Comparison of ENCODE assay signal across 1 cellular context in genomic region chr18:34397286-34397896, GRCh38.
A peak's percentile ranks its signal among the peaks of the same experiment; 100 is the strongest.
TF ChIP-seq lines count a peak whose summit lies in the region.

No MANE protein-coding gene starts in this region.

TF ChIP-seq in HepG2, 621 proteins besides CTCF, POLR2A, EP300 and RAD21 (continued from another document and continues in another):
- TF ChIP-seq ZNF318 (CRISPR knock-in tag; IDR thresholded peaks at IDR 0.05), result no peak
- peak; percentile 13; the same call in 1 of the 2 replicates for TF ChIP-seq SOX5 (CRISPR knock-in tag; IDR thresholded peaks at IDR 0.05; ENCODE audit: borderline replicate concordance)
- TF ChIP-seq MATR3 (CRISPR knock-in tag; IDR thresholded peaks at IDR 0.05), result no peak
- TF ChIP-seq BRD4 (CRISPR knock-in tag; IDR thresholded peaks at IDR 0.05), result no peak
- TF ChIP-seq ZNF644 (CRISPR knock-in tag; IDR thresholded peaks at IDR 0.05; ENCODE audit: low read depth), result 0 out of 2 replicates have a peak, but pooled peaks have one; percentile 26
- no peak for TF ChIP-seq THAP8 (CRISPR knock-in tag; IDR thresholded peaks at IDR 0.05; ENCODE audit: borderline replicate concordance)
- TF ChIP-seq ZSCAN31 (CRISPR knock-in tag; IDR thresholded peaks at IDR 0.05; ENCODE audit: low read depth), result no peak
- no peak for TF ChIP-seq ZZZ3 (CRISPR knock-in tag; IDR thresholded peaks at IDR 0.05; ENCODE audit: borderline replicate concordance)
- TF ChIP-seq NFAT5 (CRISPR knock-in tag; IDR thresholded peaks at IDR 0.05), result no peak
- no peak for TF ChIP-seq STAG1 (CRISPR knock-in tag; IDR thresholded peaks at IDR 0.05)
- no peak for TF ChIP-seq ZNF589 (CRISPR knock-in tag; conservative IDR thresholded peaks at IDR 0.05)
- TF ChIP-seq PAF1 (CRISPR knock-in tag; IDR thresholded peaks at IDR 0.05), result no peak
- TF ChIP-seq EHMT2 (IDR thresholded peaks at IDR 0.05; ENCODE audit: borderline replicate concordance, low read depth, low read length), result peak; percentile 79; the same call in 1 of the 2 replicates
- TF ChIP-seq ZNF577 (CRISPR knock-in tag; IDR thresholded peaks at IDR 0.05; ENCODE audit: borderline replicate concordance, low read depth), result no peak
- no peak for TF ChIP-seq ZBTB7B (CRISPR knock-in tag; IDR thresholded peaks at IDR 0.05)
- TF ChIP-seq SNAPC5 (CRISPR knock-in tag; IDR thresholded peaks at IDR 0.05; ENCODE audit: borderline replicate concordance), result no peak
- no peak for TF ChIP-seq GABPA (IDR thresholded peaks at IDR 0.05; ENCODE audit: low read depth, low read length)
- no peak for TF ChIP-seq GABPA (CRISPR knock-in tag; IDR thresholded peaks at IDR 0.05; ENCODE audit: low read depth)
- no peak for TF ChIP-seq ZNF780A (CRISPR knock-in tag; IDR thresholded peaks at IDR 0.05)
- TF ChIP-seq MBD4 (IDR thresholded peaks at IDR 0.05; ENCODE audit: borderline replicate concordance, low read length), result no peak
- peak; percentile 83 for TF ChIP-seq ZNF652 (CRISPR knock-in tag; IDR thresholded peaks at IDR 0.05; ENCODE audit: borderline replicate concordance, low read depth)
- no peak for TF ChIP-seq KLF9 (CRISPR knock-in tag; IDR thresholded peaks at IDR 0.05; ENCODE audit: low read depth)
- TF ChIP-seq, protein P1, sequence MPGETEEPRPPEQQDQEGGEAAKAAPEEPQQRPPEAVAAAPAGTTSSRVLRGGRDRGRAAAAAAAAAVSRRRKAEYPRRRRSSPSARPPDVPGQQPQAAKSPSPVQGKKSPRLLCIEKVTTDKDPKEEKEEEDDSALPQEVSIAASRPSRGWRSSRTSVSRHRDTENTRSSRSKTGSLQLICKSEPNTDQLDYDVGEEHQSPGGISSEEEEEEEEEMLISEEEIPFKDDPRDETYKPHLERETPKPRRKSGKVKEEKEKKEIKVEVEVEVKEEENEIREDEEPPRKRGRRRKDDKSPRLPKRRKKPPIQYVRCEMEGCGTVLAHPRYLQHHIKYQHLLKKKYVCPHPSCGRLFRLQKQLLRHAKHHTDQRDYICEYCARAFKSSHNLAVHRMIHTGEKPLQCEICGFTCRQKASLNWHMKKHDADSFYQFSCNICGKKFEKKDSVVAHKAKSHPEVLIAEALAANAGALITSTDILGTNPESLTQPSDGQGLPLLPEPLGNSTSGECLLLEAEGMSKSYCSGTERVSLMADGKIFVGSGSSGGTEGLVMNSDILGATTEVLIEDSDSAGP (CRISPR knock-in tag; IDR thresholded peaks at IDR 0.05; ENCODE audit: borderline replicate concordance), result no peak
- no peak for TF ChIP-seq SIX4 (CRISPR knock-in tag; IDR thresholded peaks at IDR 0.05)
- TF ChIP-seq, protein P2, sequence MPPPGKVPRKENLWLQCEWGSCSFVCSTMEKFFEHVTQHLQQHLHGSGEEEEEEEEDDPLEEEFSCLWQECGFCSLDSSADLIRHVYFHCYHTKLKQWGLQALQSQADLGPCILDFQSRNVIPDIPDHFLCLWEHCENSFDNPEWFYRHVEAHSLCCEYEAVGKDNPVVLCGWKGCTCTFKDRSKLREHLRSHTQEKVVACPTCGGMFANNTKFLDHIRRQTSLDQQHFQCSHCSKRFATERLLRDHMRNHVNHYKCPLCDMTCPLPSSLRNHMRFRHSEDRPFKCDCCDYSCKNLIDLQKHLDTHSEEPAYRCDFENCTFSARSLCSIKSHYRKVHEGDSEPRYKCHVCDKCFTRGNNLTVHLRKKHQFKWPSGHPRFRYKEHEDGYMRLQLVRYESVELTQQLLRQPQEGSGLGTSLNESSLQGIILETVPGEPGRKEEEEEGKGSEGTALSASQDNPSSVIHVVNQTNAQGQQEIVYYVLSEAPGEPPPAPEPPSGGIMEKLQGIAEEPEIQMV (CRISPR knock-in tag; IDR thresholded peaks at IDR 0.05; ENCODE audit: low read depth), result no peak
- no peak for TF ChIP-seq ZNF451 (CRISPR knock-in tag; IDR thresholded peaks at IDR 0.05)
- no peak; the same call in 1 of the 2 replicates for TF ChIP-seq SAP130 (CRISPR knock-in tag; IDR thresholded peaks at IDR 0.05; ENCODE audit: low read depth)
- no peak for TF ChIP-seq ZBTB25 (CRISPR knock-in tag; IDR thresholded peaks at IDR 0.05)
- TF ChIP-seq SNRNP70 (IDR thresholded peaks at IDR 0.05; ENCODE audit: low read depth, low read length), result no peak
- TF ChIP-seq, protein P3, sequence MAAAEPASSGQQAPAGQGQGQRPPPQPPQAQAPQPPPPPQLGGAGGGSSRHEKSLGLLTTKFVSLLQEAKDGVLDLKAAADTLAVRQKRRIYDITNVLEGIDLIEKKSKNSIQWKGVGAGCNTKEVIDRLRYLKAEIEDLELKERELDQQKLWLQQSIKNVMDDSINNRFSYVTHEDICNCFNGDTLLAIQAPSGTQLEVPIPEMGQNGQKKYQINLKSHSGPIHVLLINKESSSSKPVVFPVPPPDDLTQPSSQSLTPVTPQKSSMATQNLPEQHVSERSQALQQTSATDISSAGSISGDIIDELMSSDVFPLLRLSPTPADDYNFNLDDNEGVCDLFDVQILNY (CRISPR knock-in tag; conservative IDR thresholded peaks at IDR 0.05), result no peak
- no peak for TF ChIP-seq ZNF557 (CRISPR knock-in tag; IDR thresholded peaks at IDR 0.05)
- no peak for TF ChIP-seq TMF1 (CRISPR knock-in tag; IDR thresholded peaks at IDR 0.05; ENCODE audit: low read depth)
- TF ChIP-seq CEBPB (IDR thresholded peaks at IDR 0.05; ENCODE audit: borderline replicate concordance, low read depth, low read length), result peak; percentile 22; the same call in 1 of the 2 replicates
- TF ChIP-seq HNF4G (IDR thresholded peaks at IDR 0.05; ENCODE audit: borderline replicate concordance, low read depth, low read length), result peak; percentile 24
- TF ChIP-seq HNF4G (CRISPR knock-in tag; IDR thresholded peaks at IDR 0.05; ENCODE audit: borderline replicate concordance, low read depth), result no peak
- TF ChIP-seq ZNF44 (CRISPR knock-in tag; IDR thresholded peaks at IDR 0.05), result no peak
- no peak for TF ChIP-seq MAZ (IDR thresholded peaks at IDR 0.05; ENCODE audit: borderline replicate concordance, low read depth, low read length)
- TF ChIP-seq MAZ (CRISPR knock-in tag; IDR thresholded peaks at IDR 0.05; ENCODE audit: low read depth), result no peak
- TF ChIP-seq TOPORS (CRISPR knock-in tag; IDR thresholded peaks at IDR 0.05), result no peak
- TF ChIP-seq CEBPG (CRISPR knock-in tag; IDR thresholded peaks at IDR 0.05), result 0 out of 2 replicates have a peak, but pooled peaks have one; percentile 31
- no peak for TF ChIP-seq JUN (CRISPR knock-in tag; IDR thresholded peaks at IDR 0.05)
- TF ChIP-seq XBP1 (CRISPR knock-in tag; IDR thresholded peaks at IDR 0.05), result no peak
- no peak for TF ChIP-seq FOSL2 (CRISPR knock-in tag; IDR thresholded peaks at IDR 0.05)
- no peak for TF ChIP-seq SP5 (CRISPR knock-in tag; IDR thresholded peaks at IDR 0.05; ENCODE audit: borderline replicate concordance, low read depth)
- no peak for TF ChIP-seq MZF1 (CRISPR knock-in tag; IDR thresholded peaks at IDR 0.05; ENCODE audit: borderline replicate concordance)
- TF ChIP-seq FOXK2 (IDR thresholded peaks at IDR 0.05), result no peak
- TF ChIP-seq NFIC (IDR thresholded peaks at IDR 0.05; ENCODE audit: low read length), result peak; percentile 34; the same call in 1 of the 2 replicates
- no peak for TF ChIP-seq ETV5 (CRISPR knock-in tag; IDR thresholded peaks at IDR 0.05; ENCODE audit: borderline replicate concordance)
- TF ChIP-seq AHR (CRISPR knock-in tag; IDR thresholded peaks at IDR 0.05), result no peak
- TF ChIP-seq SP4 (CRISPR knock-in tag; IDR thresholded peaks at IDR 0.05), result no peak
